Comparison of ENCODE assay signal across 1 cellular context in genomic region chr18:42168487-42168886, GRCh38.
TF ChIP-seq lines count a peak whose summit lies in the region.

No MANE protein-coding gene starts in this region.

TF ChIP-seq in HepG2, 621 proteins besides CTCF, POLR2A, EP300 and RAD21 (continued from another document and continues in another):
- TF ChIP-seq, protein P1, sequence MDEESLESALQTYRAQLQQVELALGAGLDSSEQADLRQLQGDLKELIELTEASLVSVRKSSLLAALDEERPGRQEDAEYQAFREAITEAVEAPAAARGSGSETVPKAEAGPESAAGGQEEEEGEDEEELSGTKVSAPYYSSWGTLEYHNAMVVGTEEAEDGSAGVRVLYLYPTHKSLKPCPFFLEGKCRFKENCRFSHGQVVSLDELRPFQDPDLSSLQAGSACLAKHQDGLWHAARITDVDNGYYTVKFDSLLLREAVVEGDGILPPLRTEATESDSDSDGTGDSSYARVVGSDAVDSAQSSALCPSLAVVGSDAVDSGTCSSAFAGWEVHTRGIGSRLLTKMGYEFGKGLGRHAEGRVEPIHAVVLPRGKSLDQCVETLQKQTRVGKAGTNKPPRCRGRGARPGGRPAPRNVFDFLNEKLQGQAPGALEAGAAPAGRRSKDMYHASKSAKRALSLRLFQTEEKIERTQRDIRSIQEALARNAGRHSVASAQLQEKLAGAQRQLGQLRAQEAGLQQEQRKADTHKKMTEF (CRISPR knock-in tag; IDR thresholded peaks at IDR 0.05) = peak; percentile 74; the same call in 1 of the 2 replicates
- TF ChIP-seq ZBTB20 (CRISPR knock-in tag; IDR thresholded peaks at IDR 0.05; ENCODE audit: borderline replicate concordance, low read depth) (peak; percentile 99), SETDB1 (CRISPR knock-in tag; IDR thresholded peaks at IDR 0.05; ENCODE audit: borderline replicate concordance) (no peak), STAG1 (CRISPR knock-in tag; IDR thresholded peaks at IDR 0.05) (0 out of 2 replicates have a peak, but pooled peaks have one; percentile 17), ZNF75D (CRISPR knock-in tag; IDR thresholded peaks at IDR 0.05; ENCODE audit: borderline replicate concordance) (no peak), ZNF598 (CRISPR knock-in tag; IDR thresholded peaks at IDR 0.05; ENCODE audit: borderline replicate concordance) (no peak), ZMYM4 (CRISPR knock-in tag; IDR thresholded peaks at IDR 0.05) (peak; percentile 86), NR2F6 (IDR thresholded peaks at IDR 0.05) (peak; percentile 77), NR2F6 (CRISPR knock-in tag; IDR thresholded peaks at IDR 0.05) (peak; percentile 88), MEIS2 (CRISPR knock-in tag; IDR thresholded peaks at IDR 0.05) (peak; percentile 93), ATF2 (CRISPR knock-in tag; IDR thresholded peaks at IDR 0.05) (peak; percentile 76; the same call in 1 of the 2 replicates), JUNB (CRISPR knock-in tag; IDR thresholded peaks at IDR 0.05; ENCODE audit: borderline replicate concordance) (no peak), SOX5 (CRISPR knock-in tag; IDR thresholded peaks at IDR 0.05; ENCODE audit: borderline replicate concordance) (peak; percentile 91), GMEB2 (CRISPR knock-in tag; IDR thresholded peaks at IDR 0.05; ENCODE audit: low read depth) (no peak), ZNF414 (CRISPR knock-in tag; IDR thresholded peaks at IDR 0.05) (0 out of 2 replicates have a peak, but pooled peaks have one; percentile 22), SOX13 (IDR thresholded peaks at IDR 0.05) (peak; percentile 51; the same call in 1 of the 2 replicates), SOX13 (CRISPR knock-in tag; conservative IDR thresholded peaks at IDR 0.05 in 1 of 2, IDR thresholded peaks at IDR 0.05 in 1 of 2) (peak in 1 of 2 experiments; percentile 92; a peak in 2 of 4 replicates), HOXA5 (CRISPR knock-in tag; IDR thresholded peaks at IDR 0.05) (peak; percentile 71; the same call in 1 of the 2 replicates), TOPORS (CRISPR knock-in tag; IDR thresholded peaks at IDR 0.05) (0 out of 2 replicates have a peak, but pooled peaks have one; percentile 43), CSRNP1 (CRISPR knock-in tag; IDR thresholded peaks at IDR 0.05) (no peak), ZNF776 (CRISPR knock-in tag; IDR thresholded peaks at IDR 0.05) (no peak), IRF2 (CRISPR knock-in tag; IDR thresholded peaks at IDR 0.05) (peak; percentile 67; the same call in 1 of the 2 replicates), GTF3A (CRISPR knock-in tag; conservative IDR thresholded peaks at IDR 0.05) (no peak), NR3C1 (CRISPR knock-in tag; IDR thresholded peaks at IDR 0.05) (no peak), ZSCAN31 (CRISPR knock-in tag; IDR thresholded peaks at IDR 0.05; ENCODE audit: low read depth) (0 out of 2 replicates have a peak, but pooled peaks have one; percentile 52), POGZ (CRISPR knock-in tag; IDR thresholded peaks at IDR 0.05) (peak; percentile 70), ZNF292 (CRISPR knock-in tag; IDR thresholded peaks at IDR 0.05; ENCODE audit: borderline replicate concordance, low read depth) (peak; percentile 44; the same call in 1 of the 2 replicates), MIXL1 (CRISPR knock-in tag; IDR thresholded peaks at IDR 0.05) (peak; percentile 87), ATF1 (CRISPR knock-in tag; IDR thresholded peaks at IDR 0.05) (peak; percentile 50), SSRP1 (CRISPR knock-in tag; IDR thresholded peaks at IDR 0.05) (no peak), ZNF431 (CRISPR knock-in tag; IDR thresholded peaks at IDR 0.05; ENCODE audit: borderline replicate concordance, low read depth) (peak; percentile 54; the same call in 1 of the 2 replicates)
- TF ChIP-seq, protein P2, sequence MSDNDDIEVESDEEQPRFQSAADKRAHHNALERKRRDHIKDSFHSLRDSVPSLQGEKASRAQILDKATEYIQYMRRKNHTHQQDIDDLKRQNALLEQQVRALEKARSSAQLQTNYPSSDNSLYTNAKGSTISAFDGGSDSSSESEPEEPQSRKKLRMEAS (IDR thresholded peaks at IDR 0.05) = peak; percentile 39; the same call in 1 of the 2 replicates
- TF ChIP-seq, protein P3, sequence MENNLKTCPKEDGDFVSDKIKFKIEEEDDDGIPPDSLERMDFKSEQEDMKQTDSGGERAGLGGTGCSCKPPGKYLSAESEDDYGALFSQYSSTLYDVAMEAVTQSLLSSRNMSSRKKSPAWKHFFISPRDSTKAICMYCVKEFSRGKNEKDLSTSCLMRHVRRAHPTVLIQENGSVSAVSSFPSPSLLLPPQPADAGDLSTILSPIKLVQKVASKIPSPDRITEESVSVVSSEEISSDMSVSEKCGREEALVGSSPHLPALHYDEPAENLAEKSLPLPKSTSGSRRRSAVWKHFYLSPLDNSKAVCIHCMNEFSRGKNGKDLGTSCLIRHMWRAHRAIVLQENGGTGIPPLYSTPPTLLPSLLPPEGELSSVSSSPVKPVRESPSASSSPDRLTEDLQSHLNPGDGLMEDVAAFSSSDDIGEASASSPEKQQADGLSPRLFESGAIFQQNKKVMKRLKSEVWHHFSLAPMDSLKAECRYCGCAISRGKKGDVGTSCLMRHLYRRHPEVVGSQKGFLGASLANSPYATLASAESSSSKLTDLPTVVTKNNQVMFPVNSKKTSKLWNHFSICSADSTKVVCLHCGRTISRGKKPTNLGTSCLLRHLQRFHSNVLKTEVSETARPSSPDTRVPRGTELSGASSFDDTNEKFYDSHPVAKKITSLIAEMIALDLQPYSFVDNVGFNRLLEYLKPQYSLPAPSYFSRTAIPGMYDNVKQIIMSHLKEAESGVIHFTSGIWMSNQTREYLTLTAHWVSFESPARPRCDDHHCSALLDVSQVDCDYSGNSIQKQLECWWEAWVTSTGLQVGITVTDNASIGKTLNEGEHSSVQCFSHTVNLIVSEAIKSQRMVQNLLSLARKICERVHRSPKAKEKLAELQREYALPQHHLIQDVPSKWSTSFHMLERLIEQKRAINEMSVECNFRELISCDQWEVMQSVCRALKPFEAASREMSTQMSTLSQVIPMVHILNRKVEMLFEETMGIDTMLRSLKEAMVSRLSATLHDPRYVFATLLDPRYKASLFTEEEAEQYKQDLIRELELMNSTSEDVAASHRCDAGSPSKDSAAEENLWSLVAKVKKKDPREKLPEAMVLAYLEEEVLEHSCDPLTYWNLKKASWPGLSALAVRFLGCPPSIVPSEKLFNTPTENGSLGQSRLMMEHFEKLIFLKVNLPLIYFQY (CRISPR knock-in tag; IDR thresholded peaks at IDR 0.05; ENCODE audit: borderline replicate concordance) = peak; percentile 43; the same call in 1 of the 2 replicates
- TF ChIP-seq, protein P4, sequence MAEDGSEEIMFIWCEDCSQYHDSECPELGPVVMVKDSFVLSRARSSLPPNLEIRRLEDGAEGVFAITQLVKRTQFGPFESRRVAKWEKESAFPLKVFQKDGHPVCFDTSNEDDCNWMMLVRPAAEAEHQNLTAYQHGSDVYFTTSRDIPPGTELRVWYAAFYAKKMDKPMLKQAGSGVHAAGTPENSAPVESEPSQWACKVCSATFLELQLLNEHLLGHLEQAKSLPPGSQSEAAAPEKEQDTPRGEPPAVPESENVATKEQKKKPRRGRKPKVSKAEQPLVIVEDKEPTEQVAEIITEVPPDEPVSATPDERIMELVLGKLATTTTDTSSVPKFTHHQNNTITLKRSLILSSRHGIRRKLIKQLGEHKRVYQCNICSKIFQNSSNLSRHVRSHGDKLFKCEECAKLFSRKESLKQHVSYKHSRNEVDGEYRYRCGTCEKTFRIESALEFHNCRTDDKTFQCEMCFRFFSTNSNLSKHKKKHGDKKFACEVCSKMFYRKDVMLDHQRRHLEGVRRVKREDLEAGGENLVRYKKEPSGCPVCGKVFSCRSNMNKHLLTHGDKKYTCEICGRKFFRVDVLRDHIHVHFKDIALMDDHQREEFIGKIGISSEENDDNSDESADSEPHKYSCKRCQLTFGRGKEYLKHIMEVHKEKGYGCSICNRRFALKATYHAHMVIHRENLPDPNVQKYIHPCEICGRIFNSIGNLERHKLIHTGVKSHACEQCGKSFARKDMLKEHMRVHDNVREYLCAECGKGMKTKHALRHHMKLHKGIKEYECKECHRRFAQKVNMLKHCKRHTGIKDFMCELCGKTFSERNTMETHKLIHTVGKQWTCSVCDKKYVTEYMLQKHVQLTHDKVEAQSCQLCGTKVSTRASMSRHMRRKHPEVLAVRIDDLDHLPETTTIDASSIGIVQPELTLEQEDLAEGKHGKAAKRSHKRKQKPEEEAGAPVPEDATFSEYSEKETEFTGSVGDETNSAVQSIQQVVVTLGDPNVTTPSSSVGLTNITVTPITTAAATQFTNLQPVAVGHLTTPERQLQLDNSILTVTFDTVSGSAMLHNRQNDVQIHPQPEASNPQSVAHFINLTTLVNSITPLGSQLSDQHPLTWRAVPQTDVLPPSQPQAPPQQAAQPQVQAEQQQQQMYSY (CRISPR knock-in tag; IDR thresholded peaks at IDR 0.05) = no peak
- TF ChIP-seq, protein P5, sequence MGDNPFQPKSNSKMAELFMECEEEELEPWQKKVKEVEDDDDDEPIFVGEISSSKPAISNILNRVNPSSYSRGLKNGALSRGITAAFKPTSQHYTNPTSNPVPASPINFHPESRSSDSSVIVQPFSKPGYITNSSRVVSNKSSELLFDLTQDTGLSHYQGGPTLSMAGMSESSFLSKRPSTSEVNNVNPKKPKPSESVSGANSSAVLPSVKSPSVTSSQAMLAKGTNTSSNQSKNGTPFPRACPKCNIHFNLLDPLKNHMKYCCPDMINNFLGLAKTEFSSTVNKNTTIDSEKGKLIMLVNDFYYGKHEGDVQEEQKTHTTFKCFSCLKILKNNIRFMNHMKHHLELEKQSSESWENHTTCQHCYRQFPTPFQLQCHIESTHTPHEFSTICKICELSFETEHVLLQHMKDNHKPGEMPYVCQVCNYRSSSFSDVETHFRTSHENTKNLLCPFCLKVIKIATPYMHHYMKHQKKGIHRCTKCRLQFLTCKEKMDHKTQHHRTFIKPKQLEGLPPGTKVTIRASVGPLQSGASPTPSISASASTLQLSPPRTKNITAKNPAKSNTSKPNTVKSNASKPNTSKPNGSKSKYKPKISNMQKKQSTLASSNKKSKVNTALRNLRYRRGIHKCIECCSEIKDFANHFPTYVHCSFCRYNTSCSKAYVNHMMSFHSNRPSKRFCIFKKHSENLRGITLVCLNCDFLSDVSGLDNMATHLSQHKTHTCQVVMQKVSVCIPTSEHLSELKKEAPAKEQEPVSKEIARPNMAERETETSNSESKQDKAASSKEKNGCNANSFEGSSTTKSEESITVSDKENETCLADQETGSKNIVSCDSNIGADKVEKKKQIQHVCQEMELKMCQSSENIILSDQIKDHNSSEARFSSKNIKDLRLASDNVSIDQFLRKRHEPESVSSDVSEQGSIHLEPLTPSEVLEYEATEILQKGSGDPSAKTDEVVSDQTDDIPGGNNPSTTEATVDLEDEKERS (CRISPR knock-in tag; IDR thresholded peaks at IDR 0.05) = peak; percentile 69; the same call in 1 of the 2 replicates
